1 cellular context compared by ENCODE assay signal in genomic region chr20:50192364-50193168, GRCh38.
TF ChIP-seq lines count a peak whose summit lies in the region.

No MANE protein-coding gene starts in this region.

TF ChIP-seq in GM12878, 131 proteins besides CTCF, POLR2A, EP300 and RAD21 (continued from another document and continues in another):
- TF ChIP-seq ZBTB33 (IDR thresholded peaks at IDR 0.05) (no peak), BCLAF1 (IDR thresholded peaks at IDR 0.05) (no peak), TCF7 (IDR thresholded peaks at IDR 0.05; ENCODE audit: borderline replicate concordance) (no peak), KDM1A (IDR thresholded peaks at IDR 0.05; ENCODE audit: borderline replicate concordance) (no peak), JUNB (IDR thresholded peaks at IDR 0.05) (peak; percentile 14; the same call in 1 of the 2 replicates), FOXM1 (IDR thresholded peaks at IDR 0.05; ENCODE audit: low read depth, low read length) (no peak), ATF2 (IDR thresholded peaks at IDR 0.05; ENCODE audit: low read length) (no peak), NKRF (conservative IDR thresholded peaks at IDR 0.05) (no peak; the same call in 1 of the 2 replicates), CHD4 (IDR thresholded peaks at IDR 0.05) (no peak), CUX1 (IDR thresholded peaks at IDR 0.05; ENCODE audit: insufficient replicate concordance, low read depth, low read length) (no peak), CHD2 (IDR thresholded peaks at IDR 0.05; ENCODE audit: borderline replicate concordance, low read depth, low read length) (no peak), E2F4 (IDR thresholded peaks at IDR 0.05; ENCODE audit: low read depth, low read length) (no peak), USF2 (IDR thresholded peaks at IDR 0.05; ENCODE audit: borderline replicate concordance, low read depth, low read length) (no peak), HDAC6 (IDR thresholded peaks at IDR 0.05; ENCODE audit: unreplicated experiment) (no peak), ZNF687 (IDR thresholded peaks at IDR 0.05) (no peak), POLR2AphosphoS5 (IDR thresholded peaks at IDR 0.05; ENCODE audit: low read length) (no peak), TARDBP (IDR thresholded peaks at IDR 0.05; ENCODE audit: borderline replicate concordance) (no peak), REST (IDR thresholded peaks at IDR 0.05; ENCODE audit: low read depth, low read length) (no peak), ZZZ3 (IDR thresholded peaks at IDR 0.05; ENCODE audit: control insufficient read depth, insufficient read length, low read depth) (no peak), RCOR1 (conservative IDR thresholded peaks at IDR 0.05; ENCODE audit: low read depth, low read length) (no peak), ZNF384 (IDR thresholded peaks at IDR 0.05; ENCODE audit: borderline replicate concordance, low read depth, low read length) (no peak), NFIC (IDR thresholded peaks at IDR 0.05; ENCODE audit: low read depth, low read length) (no peak), EGR1 (IDR thresholded peaks at IDR 0.05; ENCODE audit: borderline replicate concordance in 1 of 2, low read depth in 2 of 2, low read length in 2 of 2) (no peak), DPF2 (IDR thresholded peaks at IDR 0.05) (no peak), ZSCAN29 (IDR thresholded peaks at IDR 0.05) (no peak), ZNF622 (IDR thresholded peaks at IDR 0.05) (no peak), PAX5 (IDR thresholded peaks at IDR 0.05; ENCODE audit: borderline replicate concordance, low read depth, low read length) (no peak), MYB (IDR thresholded peaks at IDR 0.05; ENCODE audit: borderline replicate concordance, low read depth, low read length) (no peak)
